1 cellular context compared by ENCODE assay signal in the genomic region with DNA sequence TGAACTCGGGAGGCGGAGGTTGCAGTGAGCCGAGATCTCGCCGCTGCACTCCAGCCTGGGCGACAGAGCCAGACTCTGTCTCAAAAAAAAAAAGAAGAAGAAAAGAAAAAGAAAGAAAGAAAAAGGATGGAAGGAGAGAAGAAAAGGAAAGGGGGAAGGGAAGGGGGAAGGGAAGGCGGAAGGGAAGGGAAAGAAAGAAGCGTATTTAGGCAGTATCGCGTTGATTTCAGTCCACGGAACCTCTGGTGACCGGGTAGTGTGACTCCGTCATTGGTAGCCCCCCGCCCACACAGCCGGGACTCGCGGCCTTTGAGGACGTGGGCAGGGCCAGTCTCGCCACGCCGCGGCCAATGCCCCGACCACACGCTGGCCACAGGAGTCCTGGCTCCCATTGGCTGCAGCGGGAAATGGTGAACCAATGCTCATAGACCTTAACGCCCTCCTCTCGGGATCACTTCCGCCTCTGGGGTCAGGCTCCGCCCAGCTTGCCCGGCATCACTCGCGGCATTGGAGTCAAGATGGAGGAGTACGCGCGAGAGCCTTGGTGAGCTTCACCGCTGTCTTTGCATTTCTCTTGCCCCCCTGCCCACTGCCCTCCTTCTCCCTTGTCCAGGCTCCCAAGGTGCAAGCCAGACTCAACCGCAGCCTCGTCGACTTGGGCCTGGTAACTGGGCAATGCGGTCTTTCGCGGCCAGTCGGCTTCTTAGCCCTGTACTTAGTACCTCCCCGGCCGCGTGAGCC.
TF ChIP-seq lines count a peak whose summit lies in the region.

A gene (plus strand): TSS at position 495 of the 741 bp plus-strand sequence. CDS start 24 bp downstream, at position 519.

TF ChIP-seq in A549, 52 proteins besides CTCF, POLR2A, EP300 and RAD21 (continued from another document):
- TF ChIP-seq, protein P1, sequence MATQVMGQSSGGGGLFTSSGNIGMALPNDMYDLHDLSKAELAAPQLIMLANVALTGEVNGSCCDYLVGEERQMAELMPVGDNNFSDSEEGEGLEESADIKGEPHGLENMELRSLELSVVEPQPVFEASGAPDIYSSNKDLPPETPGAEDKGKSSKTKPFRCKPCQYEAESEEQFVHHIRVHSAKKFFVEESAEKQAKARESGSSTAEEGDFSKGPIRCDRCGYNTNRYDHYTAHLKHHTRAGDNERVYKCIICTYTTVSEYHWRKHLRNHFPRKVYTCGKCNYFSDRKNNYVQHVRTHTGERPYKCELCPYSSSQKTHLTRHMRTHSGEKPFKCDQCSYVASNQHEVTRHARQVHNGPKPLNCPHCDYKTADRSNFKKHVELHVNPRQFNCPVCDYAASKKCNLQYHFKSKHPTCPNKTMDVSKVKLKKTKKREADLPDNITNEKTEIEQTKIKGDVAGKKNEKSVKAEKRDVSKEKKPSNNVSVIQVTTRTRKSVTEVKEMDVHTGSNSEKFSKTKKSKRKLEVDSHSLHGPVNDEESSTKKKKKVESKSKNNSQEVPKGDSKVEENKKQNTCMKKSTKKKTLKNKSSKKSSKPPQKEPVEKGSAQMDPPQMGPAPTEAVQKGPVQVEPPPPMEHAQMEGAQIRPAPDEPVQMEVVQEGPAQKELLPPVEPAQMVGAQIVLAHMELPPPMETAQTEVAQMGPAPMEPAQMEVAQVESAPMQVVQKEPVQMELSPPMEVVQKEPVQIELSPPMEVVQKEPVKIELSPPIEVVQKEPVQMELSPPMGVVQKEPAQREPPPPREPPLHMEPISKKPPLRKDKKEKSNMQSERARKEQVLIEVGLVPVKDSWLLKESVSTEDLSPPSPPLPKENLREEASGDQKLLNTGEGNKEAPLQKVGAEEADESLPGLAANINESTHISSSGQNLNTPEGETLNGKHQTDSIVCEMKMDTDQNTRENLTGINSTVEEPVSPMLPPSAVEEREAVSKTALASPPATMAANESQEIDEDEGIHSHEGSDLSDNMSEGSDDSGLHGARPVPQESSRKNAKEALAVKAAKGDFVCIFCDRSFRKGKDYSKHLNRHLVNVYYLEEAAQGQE (IDR thresholded peaks at IDR 0.05), result peak; percentile 70
- TF ChIP-seq, protein P2, sequence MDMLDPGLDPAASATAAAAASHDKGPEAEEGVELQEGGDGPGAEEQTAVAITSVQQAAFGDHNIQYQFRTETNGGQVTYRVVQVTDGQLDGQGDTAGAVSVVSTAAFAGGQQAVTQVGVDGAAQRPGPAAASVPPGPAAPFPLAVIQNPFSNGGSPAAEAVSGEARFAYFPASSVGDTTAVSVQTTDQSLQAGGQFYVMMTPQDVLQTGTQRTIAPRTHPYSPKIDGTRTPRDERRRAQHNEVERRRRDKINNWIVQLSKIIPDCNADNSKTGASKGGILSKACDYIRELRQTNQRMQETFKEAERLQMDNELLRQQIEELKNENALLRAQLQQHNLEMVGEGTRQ (IDR thresholded peaks at IDR 0.05), result no peak
- TF ChIP-seq NR3C1 (IDR thresholded peaks at IDR 0.05) (no peak), CBX8 (IDR thresholded peaks at IDR 0.05) (no peak), SREBF2 (IDR thresholded peaks at IDR 0.05) (no peak), MAFK (IDR thresholded peaks at IDR 0.05; ENCODE audit: partially characterized antibody) (no peak), RCOR1 (IDR thresholded peaks at IDR 0.05; ENCODE audit: low read depth, low read length) (no peak), PHF8 (IDR thresholded peaks at IDR 0.05; ENCODE audit: borderline replicate concordance, low read depth) (peak; percentile 74), ZSCAN20 (CRISPR knock-in tag; IDR thresholded peaks at IDR 0.05) (no peak)
- TF ChIP-seq, protein P3, sequence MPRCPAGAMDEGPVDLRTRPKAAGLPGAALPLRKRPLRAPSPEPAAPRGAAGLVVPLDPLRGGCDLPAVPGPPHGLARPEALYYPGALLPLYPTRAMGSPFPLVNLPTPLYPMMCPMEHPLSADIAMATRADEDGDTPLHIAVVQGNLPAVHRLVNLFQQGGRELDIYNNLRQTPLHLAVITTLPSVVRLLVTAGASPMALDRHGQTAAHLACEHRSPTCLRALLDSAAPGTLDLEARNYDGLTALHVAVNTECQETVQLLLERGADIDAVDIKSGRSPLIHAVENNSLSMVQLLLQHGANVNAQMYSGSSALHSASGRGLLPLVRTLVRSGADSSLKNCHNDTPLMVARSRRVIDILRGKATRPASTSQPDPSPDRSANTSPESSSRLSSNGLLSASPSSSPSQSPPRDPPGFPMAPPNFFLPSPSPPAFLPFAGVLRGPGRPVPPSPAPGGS (IDR thresholded peaks at IDR 0.05), result peak; percentile 78; the same call in 1 of the 3 replicates
- TF ChIP-seq, protein P4, sequence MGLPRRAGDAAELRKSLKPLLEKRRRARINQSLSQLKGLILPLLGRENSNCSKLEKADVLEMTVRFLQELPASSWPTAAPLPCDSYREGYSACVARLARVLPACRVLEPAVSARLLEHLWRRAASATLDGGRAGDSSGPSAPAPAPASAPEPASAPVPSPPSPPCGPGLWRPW (IDR thresholded peaks at IDR 0.05), result no peak
